In the genomic region with DNA sequence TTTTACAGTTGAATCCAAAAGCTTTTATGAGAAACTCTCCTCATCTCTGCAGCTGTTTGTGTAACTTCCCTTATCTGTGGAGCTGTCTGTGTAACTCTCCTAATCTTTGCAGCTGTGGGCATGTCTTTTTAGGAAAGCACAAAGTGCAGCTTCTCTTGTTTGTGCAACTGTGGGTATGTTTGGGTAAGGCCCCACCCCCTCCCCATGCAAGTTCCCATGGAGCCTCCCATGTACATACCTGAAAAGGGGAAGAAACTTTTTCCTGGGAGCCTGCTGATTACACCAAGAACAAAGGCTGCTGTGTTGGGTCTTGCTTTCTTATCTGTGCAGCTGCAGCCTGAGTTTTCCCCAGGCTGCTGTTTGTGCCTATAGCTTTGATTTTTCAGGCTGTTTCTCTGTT, we compare ENCODE assay signal across 22 cellular contexts. TPM values are rescaled to one million over a fixed set of nuclear protein-coding genes. Genes with fewer than 3 reads are reported as not detected.
DNase-seq lines count a peak whose midpoint lies in the region; ATAC-seq and TF ChIP-seq lines count a peak whose summit lies in the region.
"Had no signal": no experiment of that assay in that cellular context is flagged by ENCODE, and none has a peak within 500 bp of the region (broad histone marks: within the 10 kb centered on the region; RNA-seq: fewer than 3 reads in every experiment).

No MANE protein-coding gene starts in this region.

- H3K36me3 Mint-ChIP-seq in Calu3 (ENCODE audit: insufficient read depth, unreplicated experiment) (no peaks in the 10 kb centered on the region), WTC11 (peaks cover 27% of the 10 kb centered on the region)

- H3K9me3 ChIP-seq in lung (ENCODE audit: control insufficient read depth in 2 of 2, insufficient read depth in 1 of 2, low read length in 1 of 2), result no peaks in the 10 kb centered on the region
- H3K9me3 ChIP-seq: SK-N-SH had no signal

- H3K27me3 Mint-ChIP-seq in Calu3 (ENCODE audit: unreplicated experiment) (no peaks in the 10 kb centered on the region), WTC11 (ENCODE audit: low read depth) (no peaks in the 10 kb centered on the region; the same call in 1 of the 2 replicates)

- TF ChIP-seq CTCF in Calu3 (IDR thresholded peaks at IDR 0.05; ENCODE audit: unreplicated experiment), result no peak
- no peak for TF ChIP-seq CTCF in WTC11 (IDR thresholded peaks at IDR 0.05)
- TF ChIP-seq CTCF in lung (IDR thresholded peaks at IDR 0.05; ENCODE audit: control extremely low read depth, extremely low read depth), result no peak

- no peaks in the 10 kb centered on the region for H3K36me3 ChIP-seq in lung (ENCODE audit: control insufficient read depth in 2 of 2, insufficient read depth in 2 of 2, low read length in 2 of 2)

- no peak overlapping the region for H3K27ac ChIP-seq in lung (ENCODE audit: low read depth in 1 of 2, low read length in 1 of 2)
- H3K27ac ChIP-seq: PC-9 had no signal

- H3K27ac Mint-ChIP-seq in Calu3 (ENCODE audit: unreplicated experiment), result peak overlapping the region; percentile 54
- H3K27ac Mint-ChIP-seq in WTC11, result no peak overlapping the region
- H3K27ac Mint-ChIP-seq: activated CD4-positive, alpha-beta T cell treated with anti-CD3 and anti-CD28 coated beads, Interleukin-2, amount 10 ng/mL, durations not matched to agents 24 days and 14 days; activated naive CD4-positive, alpha-beta T cell treated with anti-CD3 and anti-CD28 coated beads for 36 hours; CD4-positive, alpha-beta T cell had no signal

- intact Hi-C loops in Calu3 (cut with micrococcal nuclease; ENCODE audit: unreplicated experiment), result no loop called here

- H3K4me1 ChIP-seq in lung (ENCODE audit: control insufficient read depth in 2 of 2, insufficient read depth in 2 of 2, low read length in 2 of 2), result no peaks in the 10 kb centered on the region

- DNase-seq in Calu3, result peak; percentile 37
- DNase-seq in NOMO-1 (lab: John Stamatoyannopoulos, UW; ENCODE audit: unreplicated experiment in 2 of 2), result peak; percentile 80 to 85
- no peak for DNase-seq in WTC11 (ENCODE audit: low spot score)
- peak; percentile 7 for DNase-seq in lung (ENCODE audit: low spot score)
- DNase-seq in retina, result no peak
- DNase-seq: activated CD4-positive, alpha-beta T cell treated with anti-CD3 and anti-CD28 coated beads, Interleukin-2, amount 10 ng/mL, durations not matched to agents 24 days and 14 days; activated naive CD4-positive, alpha-beta T cell treated with anti-CD3 and anti-CD28 coated beads for 36 hours; CD4-positive, alpha-beta T cell; DMS79 treated with DMSO at 0.1 percent for 48 hours; GOT3; KG1; left cardiac atrium; NCI-H1105 treated with DMSO at 0.1 percent for 48 hours; NCI-H2107; NCI-H524 treated with DMSO at 0.1 percent for 48 hours; PC-9; posterior cingulate gyrus; SK-N-SH; stimulated activated CD8-positive, alpha-beta memory T cell treated with anti-CD3 and anti-CD28 coated beads, Interleukin-4, amount 100 ng/mL, for 48 hours had no signal

- no TSS peak for BruUV-seq in Calu3 (replicated peaks; lab: Mats Ljungman, UMichigan)

- CTCF ChIA-PET in Calu3 (lab: Charles Lee), result no interaction called here
- CTCF ChIA-PET in WTC11 (lab: Charles Lee), result interaction anchor here (0.9 kb wide), 1 partner anchor 15 kb away, joined by 3 read pairs; no protein-coding TSS in a partner anchor

- no peak for ATAC-seq in WTC11
- no peak for ATAC-seq in lung (ENCODE audit: insufficient read depth, low FRiP score)
- no peak for ATAC-seq in GM18867 (IDR thresholded peaks at IDR 0.05; ENCODE audit: unreplicated experiment)
- no peak for ATAC-seq in GM18873 (IDR thresholded peaks at IDR 0.05; ENCODE audit: low FRiP score, unreplicated experiment)
- ATAC-seq in GM21390 (IDR thresholded peaks at IDR 0.05; ENCODE audit: unreplicated experiment), result no peak

- H3K4me3 Mint-ChIP-seq in Calu3 (ENCODE audit: low read depth, unreplicated experiment), result no peak overlapping the region
- H3K4me3 Mint-ChIP-seq in WTC11, result no peak overlapping the region
- H3K4me3 Mint-ChIP-seq: activated CD4-positive, alpha-beta T cell treated with anti-CD3 and anti-CD28 coated beads, Interleukin-2, amount 10 ng/mL, durations not matched to agents 24 days and 14 days; activated naive CD4-positive, alpha-beta T cell treated with anti-CD3 and anti-CD28 coated beads for 36 hours; CD4-positive, alpha-beta T cell had no signal

- no peak overlapping the region for H3K4me3 ChIP-seq in lung
- H3K4me3 ChIP-seq: PC-9 had no signal

- POLR2A ChIA-PET in WTC11 (lab: Charles Lee), result no interaction called here

- H3K27me3 ChIP-seq in lung (ENCODE audit: control insufficient read depth, insufficient read depth), result no peaks in the 10 kb centered on the region

- peaks cover 3% of the 10 kb centered on the region for H3K9me3 Mint-ChIP-seq in Calu3 (ENCODE audit: low read depth, unreplicated experiment)
- peaks cover 25% of the 10 kb centered on the region for H3K9me3 Mint-ChIP-seq in WTC11
- H3K9me3 Mint-ChIP-seq: activated naive CD4-positive, alpha-beta T cell treated with anti-CD3 and anti-CD28 coated beads for 36 hours; CD4-positive, alpha-beta T cell had no signal

- peaks cover 27% of the 10 kb centered on the region for H3K4me1 Mint-ChIP-seq in Calu3 (ENCODE audit: low read depth, unreplicated experiment)
- H3K4me1 Mint-ChIP-seq in WTC11, result peaks cover 29% of the 10 kb centered on the region

TF ChIP-seq in WTC11, 78 proteins besides CTCF, POLR2A, EP300 and RAD21:
- TF ChIP-seq NFATC4 (CRISPR knock-in tag; IDR thresholded peaks at IDR 0.05) (no peak), GABPB1 (CRISPR knock-in tag; IDR thresholded peaks at IDR 0.05) (peak; percentile 83)
TF ChIP-seq in WTC11: peak in this region for 1.

RNA-seq across cellular contexts. Expression of a gene that starts 42.7 kb away (rescaled TPM):
- total RNA-seq in Calu3 (2022), result 41.1 and 50.3 TPM in 2 replicates
- 55.4 to 62.0 TPM (median 57.0 TPM) in 3 replicates for total RNA-seq in WTC11 (2021)
- 1 to 10 TPM; 1.5 to 5.7 TPM for total RNA-seq in lung
- polyA plus RNA-seq in lung, result 1 to 10 TPM; 4.2 to 5.0 TPM

Comparison
In these comparisons a context has a peak if more than half of its experiments do, and no peak if none do; other contexts are left out.
1. DNase-seq: peak in Calu3 (single experiment), NOMO-1 (2 of 2) and lung (single experiment); none in WTC11 (single experiment) and retina (single experiment).